ENCODE assay signal across 8 cellular contexts in genomic region chr17:7035591-7036368, GRCh38. TPM values are rescaled to one million over a fixed set of nuclear protein-coding genes. Genes with fewer than 3 reads are reported as not detected.
DNase-seq lines count a peak whose midpoint lies in the region; ATAC-seq and TF ChIP-seq lines count a peak whose summit lies in the region.

Gene SLC16A13 (plus strand): TSS chr17:7036015. CDS start chr17:7036383, 368 bp downstream.

- ATAC-seq in GM21737 (IDR thresholded peaks at IDR 0.05; ENCODE audit: unreplicated experiment) (peak; percentile 90), esophagus mucosa (peak; percentile 96)

- peak in 1 of 6 experiments; percentile 4 for TF ChIP-seq CTCF in Peyer's patch (IDR thresholded peaks at IDR 0.05)

- H3K27me3 ChIP-seq in Peyer's patch (no peaks in the 10 kb centered on the region), mucosa of stomach (ENCODE audit: control insufficient read depth, insufficient read depth, low read length) (no peaks in the 10 kb centered on the region)

- H3K9ac ChIP-seq in mucosa of stomach (ENCODE audit: low read length) = peak within 1 kb of the TSS; percentile 87

- H3K4me1 ChIP-seq in Peyer's patch (peaks cover 4 to 17% (median 10%) of the 10 kb centered on the region in 4 donors), mucosa of stomach (ENCODE audit: control insufficient read depth, insufficient read depth, low read length) (peaks cover 12% of the 10 kb centered on the region)

- H3K36me3 ChIP-seq in Peyer's patch = no peaks in the 10 kb centered on the region
- H3K36me3 ChIP-seq in mucosa of stomach (ENCODE audit: control insufficient read depth, insufficient read depth, low read length) = no peaks in the 10 kb centered on the region

- H3K4me3 ChIP-seq in Peyer's patch (peak within 1 kb of the TSS; percentile 55 to 77 (median 74)), mucosa of stomach (ENCODE audit: low read length) (peak within 1 kb of the TSS; percentile 57)

- peak within 1 kb of the TSS; percentile 85 to 93 (median 86) for H3K27ac ChIP-seq in Peyer's patch

- DNase-seq in DMS79 treated with DMSO at 0.1 percent for 48 hours (lab: John Stamatoyannopoulos, UW) (peak; percentile 97), KG1 (lab: John Stamatoyannopoulos, UW) (peak; percentile 68), Peyer's patch (peak; percentile 99 to 100 (median 99))
- DNase-seq in activated T-cell treated with anti-CD3 and anti-CD28 coated beads, Interleukin-2, amount 50 U/mL, for 48 hours = peak; percentile 99
- DNase-seq in stimulated activated CD8-positive, alpha-beta memory T cell treated with anti-CD3 and anti-CD28 coated beads, Interleukin-7, amount 100 ng/mL, for 1 hour (ENCODE audit: low read depth in 2 of 2) = peak; percentile 93

- H3K9me3 ChIP-seq in Peyer's patch (no peaks in the 10 kb centered on the region), mucosa of stomach (ENCODE audit: control insufficient read depth, low read length) (no peaks in the 10 kb centered on the region)

- peak; percentile 86 to 90 for TF ChIP-seq POLR2A in Peyer's patch (IDR thresholded peaks at IDR 0.05)

RNA-seq across cellular contexts. Expression of gene SLC16A13, which starts in this region (rescaled TPM):
- total RNA-seq in Peyer's patch = 10 to 100 TPM in 1 of 4 donors, 1 to 10 TPM in 3; 7.5 to 16.4 (median 8.8) TPM
- 11.8 TPM for total RNA-seq in esophagus mucosa

Comparison
In these comparisons a context has a peak if more than half of its experiments do, and no peak if none do; other contexts are left out.
1. Peak in every context shown above with its lines: DNase-seq, ATAC-seq, H3K4me3 ChIP-seq and H3K27ac ChIP-seq.